1 cellular context compared by ENCODE assay signal in genomic region chr5:169088032-169088726, GRCh38.
TF ChIP-seq lines count a peak whose summit lies in the region.

No MANE protein-coding gene starts in this region.

TF ChIP-seq in WTC11, 78 proteins besides CTCF, POLR2A, EP300 and RAD21 (continued from another document):
- TF ChIP-seq ZNF281 (CRISPR knock-in tag; IDR thresholded peaks at IDR 0.05), result no peak
- TF ChIP-seq FOXP1 (CRISPR knock-in tag; IDR thresholded peaks at IDR 0.05; ENCODE audit: borderline replicate concordance), result no peak
- TF ChIP-seq RELA (CRISPR knock-in tag; IDR thresholded peaks at IDR 0.05; ENCODE audit: borderline replicate concordance), result no peak
- no peak for TF ChIP-seq PRRX2 (CRISPR knock-in tag; IDR thresholded peaks at IDR 0.05)
- TF ChIP-seq E2F5 (CRISPR knock-in tag; IDR thresholded peaks at IDR 0.05), result no peak
- no peak for TF ChIP-seq TCF7 (CRISPR knock-in tag; IDR thresholded peaks at IDR 0.05; ENCODE audit: low read depth)
- no peak for TF ChIP-seq ZBTB21 (CRISPR knock-in tag; IDR thresholded peaks at IDR 0.05; ENCODE audit: borderline replicate concordance)
- no peak for TF ChIP-seq PRDM15 (CRISPR knock-in tag; IDR thresholded peaks at IDR 0.05)
- no peak for TF ChIP-seq ZNF416 (CRISPR knock-in tag; IDR thresholded peaks at IDR 0.05)
- TF ChIP-seq SP1 (CRISPR knock-in tag; conservative IDR thresholded peaks at IDR 0.05), result no peak
